19 cellular contexts compared by ENCODE assay signal in genomic region chr22:27853404-27853803, GRCh38. TPM values are rescaled to one million over a fixed set of nuclear protein-coding genes. Genes with fewer than 3 reads are reported as not detected.
DNase-seq lines count a peak whose midpoint lies in the region; ATAC-seq and TF ChIP-seq lines count a peak whose summit lies in the region.
"Had no signal": no experiment of that assay in that cellular context is flagged by ENCODE, and none has a peak within 500 bp of the region (broad histone marks: within the 10 kb centered on the region; RNA-seq: fewer than 3 reads in every experiment).

No MANE protein-coding gene starts in this region.

- no peak for TF ChIP-seq RAD21 in Ishikawa (IDR thresholded peaks at IDR 0.05; ENCODE audit: low read depth)

- ATAC-seq in left ventricle myocardium superior (peak; percentile 13), HG02763 (IDR thresholded peaks at IDR 0.05; ENCODE audit: unreplicated experiment) (no peak)
- no peak for ATAC-seq in stimulated activated effector memory CD8-positive, alpha-beta T cell treated with anti-CD3 and anti-CD28 coated beads, Interleukin-12 subunit alpha, Interleukin-12 subunit beta, amount 100 ng/mL, for 72 hours
- ATAC-seq: activated CD4-positive, CD25-positive, alpha-beta regulatory T cell treated with anti-CD3 and anti-CD28 coated beads, Interleukin-2, amount 50 U/mL, for 24 hours; GM12878; GM23338; naive thymus-derived CD8-positive, alpha-beta T cell; psoas muscle; T-helper 17 cell had no signal

- H3K36me3 Mint-ChIP-seq in stimulated activated effector memory CD8-positive, alpha-beta T cell treated with anti-CD3 and anti-CD28 coated beads, Interleukin-12 subunit alpha, Interleukin-12 subunit beta, amount 100 ng/mL, for 72 hours = peaks cover 100% of the 10 kb centered on the region
- H3K36me3 Mint-ChIP-seq in T-helper 2 cell treated with Interferon-gamma antibody and Interleukin-4, amounts not matched to agents 5 μg/mL and 100 μg/mL, for 36 hours (ENCODE audit: low read depth) = peaks cover 61% of the 10 kb centered on the region

- TF ChIP-seq EP300 in Ishikawa (IDR thresholded peaks at IDR 0.05; ENCODE audit: borderline replicate concordance) = no peak

- H3K27ac Mint-ChIP-seq in stimulated activated effector memory CD8-positive, alpha-beta T cell treated with anti-CD3 and anti-CD28 coated beads, Interleukin-12 subunit alpha, Interleukin-12 subunit beta, amount 100 ng/mL, for 72 hours = peak overlapping the region; percentile 30
- no peak overlapping the region for H3K27ac Mint-ChIP-seq in T-helper 2 cell treated with Interferon-gamma antibody and Interleukin-4, amounts not matched to agents 5 μg/mL and 100 μg/mL, for 36 hours
- H3K27ac Mint-ChIP-seq: CD4-positive, alpha-beta T cell; GM23338; T-helper 17 cell had no signal

- H3K4me3 Mint-ChIP-seq in stimulated activated effector memory CD8-positive, alpha-beta T cell treated with anti-CD3 and anti-CD28 coated beads, Interleukin-12 subunit alpha, Interleukin-12 subunit beta, amount 100 ng/mL, for 72 hours = no peak overlapping the region
- H3K4me3 Mint-ChIP-seq in T-helper 2 cell treated with Interferon-gamma antibody and Interleukin-4, amounts not matched to agents 5 μg/mL and 100 μg/mL, for 36 hours = no peak overlapping the region
- H3K4me3 Mint-ChIP-seq: CD4-positive, alpha-beta T cell; GM23338; naive thymus-derived CD8-positive, alpha-beta T cell; T-helper 17 cell had no signal

- H3K4me1 Mint-ChIP-seq in stimulated activated effector memory CD8-positive, alpha-beta T cell treated with anti-CD3 and anti-CD28 coated beads, Interleukin-12 subunit alpha, Interleukin-12 subunit beta, amount 100 ng/mL, for 72 hours = peaks cover 28% of the 10 kb centered on the region
- peaks cover 9% of the 10 kb centered on the region for H3K4me1 Mint-ChIP-seq in T-helper 2 cell treated with Interferon-gamma antibody and Interleukin-4, amounts not matched to agents 5 μg/mL and 100 μg/mL, for 36 hours (ENCODE audit: low read depth)

- intact Hi-C loops in left ventricle myocardium superior (cut with micrococcal nuclease) = no loop called here

- no peaks in the 10 kb centered on the region for H3K9me3 Mint-ChIP-seq in stimulated activated effector memory CD8-positive, alpha-beta T cell treated with anti-CD3 and anti-CD28 coated beads, Interleukin-12 subunit alpha, Interleukin-12 subunit beta, amount 100 ng/mL, for 72 hours
- H3K9me3 Mint-ChIP-seq in T-helper 2 cell treated with Interferon-gamma antibody and Interleukin-4, amounts not matched to agents 5 μg/mL and 100 μg/mL, for 36 hours = no peaks in the 10 kb centered on the region
- H3K9me3 Mint-ChIP-seq: CD4-positive, alpha-beta T cell; GM23338; naive thymus-derived CD8-positive, alpha-beta T cell had no signal

- no peaks in the 10 kb centered on the region for H3K27me3 Mint-ChIP-seq in T-helper 2 cell treated with Interferon-gamma antibody and Interleukin-4, amounts not matched to agents 5 μg/mL and 100 μg/mL, for 36 hours (ENCODE audit: low read depth)
- H3K27me3 Mint-ChIP-seq: CD4-positive, alpha-beta T cell; naive thymus-derived CD8-positive, alpha-beta T cell; T-helper 17 cell had no signal

- DNase-seq in amniotic epithelial cell (ENCODE audit: low read depth) (peak; percentile 89), left ventricle myocardium superior (no peak)
- no peak for DNase-seq in stimulated activated effector memory CD8-positive, alpha-beta T cell treated with anti-CD3 and anti-CD28 coated beads, Interleukin-12 subunit alpha, Interleukin-12 subunit beta, amount 100 ng/mL, for 72 hours (ENCODE audit: low spot score in 2 of 2)
- DNase-seq in T-helper 2 cell treated with Interferon-gamma antibody and Interleukin-4, amounts not matched to agents 5 μg/mL and 100 μg/mL, for 36 hours (ENCODE audit: low spot score) = no peak
- no peak for DNase-seq in stimulated activated CD4-positive, alpha-beta T cell treated with anti-CD3 and anti-CD28 coated beads, Interleukin-12 subunit alpha, Interleukin-12 subunit beta, amount 100 ng/mL, for 4 hours
- DNase-seq: activated naive CD4-positive, alpha-beta T cell treated with Interleukin-2 at 50 U/mL for 16 hours; CD4-positive, alpha-beta T cell; naive thymus-derived CD8-positive, alpha-beta T cell; NCI-H2081; NCI-H774; psoas muscle; RPMI8226; stimulated activated CD4-positive, alpha-beta T cell treated with anti-CD3 and anti-CD28 coated beads, Interleukin-1b, Interleukin-23, amount 100 ng/mL, for 48 hours; T-helper 17 cell had no signal

TF ChIP-seq in Ishikawa, 13 proteins besides CTCF, POLR2A, EP300 and RAD21:
- TF ChIP-seq EGR1 (IDR thresholded peaks at IDR 0.05) = no peak
- TF ChIP-seq CEBPB (IDR thresholded peaks at IDR 0.05) = 0 out of 2 replicates have a peak, but pooled peaks have one; percentile 28

RNA-seq across cellular contexts. Expression of gene MN1, which starts 51.8 kb away (rescaled TPM):
- 5.3 TPM for total RNA-seq in left ventricle myocardium superior
